10 cellular contexts compared by ENCODE assay signal in the genomic region with DNA sequence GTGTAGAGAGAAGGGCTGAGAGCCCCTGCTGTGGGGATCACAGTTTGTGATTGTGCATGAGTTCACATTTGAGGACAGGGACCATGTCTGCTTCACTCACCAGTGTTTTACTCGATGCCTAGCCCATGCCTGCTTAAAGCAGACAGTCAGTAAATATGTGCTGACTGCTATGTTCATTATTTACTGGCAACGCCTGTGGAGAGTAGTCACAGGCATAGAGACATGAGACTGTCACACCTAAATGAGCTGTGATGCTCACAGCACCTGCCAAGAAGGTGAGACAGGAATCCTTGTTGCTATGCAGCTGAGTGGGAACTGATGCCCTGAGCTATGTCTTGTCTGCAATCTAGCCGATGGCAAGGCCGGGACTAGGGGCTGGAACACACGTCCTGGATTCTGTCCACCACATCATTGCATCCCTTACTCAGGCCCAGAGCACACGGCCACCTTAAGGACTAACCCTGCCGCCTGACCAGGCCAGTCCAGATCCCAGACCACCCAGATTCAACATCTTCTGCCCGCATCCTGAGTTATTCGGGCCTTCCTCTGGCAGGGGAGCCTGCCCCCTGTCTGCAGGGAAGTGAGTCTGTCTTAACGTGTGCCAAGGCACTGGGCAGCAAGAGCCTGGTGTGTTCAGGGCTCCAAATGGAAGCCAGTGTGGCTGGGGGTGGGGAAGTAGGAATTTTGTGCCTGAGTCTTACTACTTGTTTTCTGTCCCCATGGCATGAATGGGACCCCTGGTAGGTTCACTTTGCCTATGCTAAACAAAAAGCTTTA. TPM values are rescaled to one million over a fixed set of nuclear protein-coding genes. Genes with fewer than 3 reads are reported as not detected.
DNase-seq lines count a peak whose midpoint lies in the region; ATAC-seq, FAIRE-seq and TF ChIP-seq lines count a peak whose summit lies in the region.
"Had no signal": no experiment of that assay in that cellular context is flagged by ENCODE, and none has a peak within 500 bp of the region (broad histone marks: within the 10 kb centered on the region; RNA-seq: fewer than 3 reads in every experiment).

No MANE protein-coding gene starts in this region.

- intact Hi-C loops in Panc1 (cut with micrococcal nuclease; ENCODE audit: unreplicated experiment), result no loop called here

- H3K27ac ChIP-seq in Panc1 (ENCODE audit: low read length), result no peak overlapping the region
- H3K27ac ChIP-seq in subcutaneous abdominal adipose tissue (ENCODE audit: low read depth, low read length), result peak overlapping the region; percentile 32

- no peaks in the 10 kb centered on the region for H3K9me3 ChIP-seq in Panc1 (ENCODE audit: control insufficient read depth, insufficient read depth, low read depth, low read length)
- no peaks in the 10 kb centered on the region for H3K9me3 ChIP-seq in subcutaneous abdominal adipose tissue (ENCODE audit: control insufficient read depth in 5 of 5, low read length in 5 of 5)

- no peak for DNase-seq in Panc1 (ENCODE audit: low read depth, low spot score)
- DNase-seq in fibroblast of the aortic adventitia (ENCODE audit: low read depth), result no peak
- no peak for DNase-seq in frontal cortex (ENCODE audit: low spot score in 2 of 2)
- no peak for DNase-seq in NCI-H226
- DNase-seq in natural killer cell treated with Interleukin-12 subunit alpha and Interleukin-12 subunit beta and Interleukin-15 and Interleukin-18, amount 100 ng/mL, for 72 hours (ENCODE audit: low spot score), result no peak
- DNase-seq: DMS53, NCI-H2029 had no signal

- H3K36me3 ChIP-seq in Panc1 (ENCODE audit: control insufficient read depth, insufficient read depth, low read length), result no peaks in the 10 kb centered on the region
- peaks cover 0 to 26% (median 17%) of the 10 kb centered on the region in 5 donors for H3K36me3 ChIP-seq in subcutaneous abdominal adipose tissue (ENCODE audit: control insufficient read depth in 5 of 5, insufficient read depth in 5 of 5, low read length in 5 of 5)

- H3K4me1 ChIP-seq in Panc1 (ENCODE audit: control insufficient read depth, insufficient read depth, low read length) (no peaks in the 10 kb centered on the region), subcutaneous abdominal adipose tissue (ENCODE audit: control insufficient read depth in 5 of 5, insufficient read depth in 5 of 5, low read length in 5 of 5) (peaks cover 8 to 52% (median 31%) of the 10 kb centered on the region in 5 donors)

- H3K4me3 Mint-ChIP-seq in natural killer cell treated with Interleukin-12 subunit alpha and Interleukin-12 subunit beta and Interleukin-15 and Interleukin-18, amount 100 ng/mL, for 72 hours, result no peak overlapping the region

- H3K9ac ChIP-seq in subcutaneous abdominal adipose tissue (ENCODE audit: low read length in 5 of 5), result peak overlapping the region in 2 of 5 donors; percentile 59 to 66

- no peaks in the 10 kb centered on the region for H3K27me3 ChIP-seq in Panc1 (ENCODE audit: control insufficient read depth, insufficient read depth, low read length)
- peaks cover 0 to 3% (median 0%) of the 10 kb centered on the region in 5 donors for H3K27me3 ChIP-seq in subcutaneous abdominal adipose tissue (ENCODE audit: control insufficient read depth in 5 of 5, insufficient read depth in 4 of 5, low read length in 5 of 5)

- ATAC-seq in Panc1, result peak; percentile 72
- no peak for ATAC-seq in natural killer cell treated with Interleukin-12 subunit alpha and Interleukin-12 subunit beta and Interleukin-15 and Interleukin-18, amount 100 ng/mL, for 72 hours

- H3K4me3 ChIP-seq in Panc1 (ENCODE audit: low read depth in 2 of 2, low read length in 2 of 2) (no peak overlapping the region), fibroblast of the aortic adventitia (ENCODE audit: low read depth, low read length) (no peak overlapping the region), subcutaneous abdominal adipose tissue (ENCODE audit: low read depth in 1 of 5, low read length in 5 of 5) (no peak overlapping the region)

- H3K27me3 Mint-ChIP-seq in natural killer cell treated with Interleukin-12 subunit alpha and Interleukin-12 subunit beta and Interleukin-15 and Interleukin-18, amount 100 ng/mL, for 72 hours, result peaks cover 2 to 7% of the 10 kb centered on the region in 2 donors

- no peak for FAIRE-seq in frontal cortex (lab: Jason Lieb, UNC)
- FAIRE-seq: TTC549 had no signal

- TF ChIP-seq CTCF in GM12873 (IDR thresholded peaks at IDR 0.05; ENCODE audit: insufficient read depth, low read depth, low read length, missing control alignments), result peak; percentile 19
- peak; percentile 44; the same call in 1 of the 2 replicates for TF ChIP-seq CTCF in Panc1 (IDR thresholded peaks at IDR 0.05)
- TF ChIP-seq CTCF in fibroblast of the aortic adventitia (IDR thresholded peaks at IDR 0.05; ENCODE audit: insufficient read depth, low read length), result peak; percentile 12

- CTCF ChIA-PET in Panc1 (lab: Charles Lee), result no interaction called here

- H3K36me3 Mint-ChIP-seq in natural killer cell treated with Interleukin-12 subunit alpha and Interleukin-12 subunit beta and Interleukin-15 and Interleukin-18, amount 100 ng/mL, for 72 hours, result no peaks in the 10 kb centered on the region

- H3K9me3 Mint-ChIP-seq in natural killer cell treated with Interleukin-12 subunit alpha and Interleukin-12 subunit beta and Interleukin-15 and Interleukin-18, amount 100 ng/mL, for 72 hours, result no peaks in the 10 kb centered on the region

- no peak overlapping the region for H3K27ac Mint-ChIP-seq in natural killer cell treated with Interleukin-12 subunit alpha and Interleukin-12 subunit beta and Interleukin-15 and Interleukin-18, amount 100 ng/mL, for 72 hours

- in situ Hi-C loops in Panc1 (cut with HindIII; ENCODE audit: low pct_unique_long_range_greater_than_20kb, low sequenced_read_pairs), result no loop called here

- no peaks in the 10 kb centered on the region for H3K4me1 Mint-ChIP-seq in natural killer cell treated with Interleukin-12 subunit alpha and Interleukin-12 subunit beta and Interleukin-15 and Interleukin-18, amount 100 ng/mL, for 72 hours (ENCODE audit: low read depth in 2 of 2)

- POLR2A ChIA-PET in Panc1 (lab: Charles Lee), result no interaction called here

- no TSS peak for BruUV-seq in Panc1 (replicated peaks; lab: Mats Ljungman, UMichigan)

RNA-seq across cellular contexts. Expression of gene FGD5, which starts 44.8 kb away (rescaled TPM):
- total RNA-seq in Panc1 (2021; ENCODE audit: unreplicated experiment) (0.77 TPM), fibroblast of the aortic adventitia (ENCODE audit: low replicate concordance) (0.18 and 3.9 TPM in 2 replicates), frontal cortex (2.9 TPM)
- polyA plus RNA-seq in Panc1 (2012; ENCODE audit: insufficient read length), result 0.16 TPM
- total RNA-seq in natural killer cell treated with Interleukin-12 subunit alpha and Interleukin-12 subunit beta and Interleukin-15 and Interleukin-18, amount 100 ng/mL, for 72 hours, result not detected
